ENCODE assay signal across 8 cellular contexts in the genomic region with DNA sequence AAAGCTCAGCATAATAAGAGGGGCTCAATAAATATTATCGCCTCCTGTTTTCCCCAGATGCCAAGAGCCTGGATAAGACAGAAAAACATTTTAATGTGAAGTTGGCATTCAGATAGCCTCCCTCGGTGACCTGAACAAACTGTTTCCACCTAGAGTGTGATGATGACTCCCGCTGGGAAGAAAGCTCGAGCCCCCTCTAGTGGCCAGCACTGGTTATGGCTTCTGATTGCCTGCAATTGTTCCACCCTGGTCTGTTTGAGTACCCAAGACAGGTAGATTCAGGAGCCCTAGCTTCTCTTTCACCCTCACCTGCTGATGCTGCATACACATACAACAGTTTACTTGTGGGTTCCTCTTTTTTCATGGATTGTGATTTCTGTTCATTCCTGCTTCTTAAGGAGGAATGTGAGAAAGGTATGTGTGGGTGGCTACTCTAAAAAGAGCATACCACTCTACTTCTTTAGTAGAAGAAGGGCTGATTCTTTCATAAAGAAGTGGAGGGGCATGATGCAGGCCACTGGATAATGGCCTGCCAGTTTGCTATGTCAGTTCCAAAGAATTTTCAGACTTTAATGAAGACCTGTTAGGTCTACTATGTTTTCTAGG. TPM values are rescaled to one million over a fixed set of nuclear protein-coding genes. Genes with fewer than 3 reads are reported as not detected.
DNase-seq lines count a peak whose midpoint lies in the region; ATAC-seq and TF ChIP-seq lines count a peak whose summit lies in the region.

No MANE protein-coding gene starts in this region.

- TF ChIP-seq CTCF in OCI-LY3 (IDR thresholded peaks at IDR 0.05; ENCODE audit: low read depth, low read length) (peak; percentile 95), natural killer cell (IDR thresholded peaks at IDR 0.05) (peak; percentile 95)

- peaks cover 22% of the 10 kb centered on the region for H3K36me3 Mint-ChIP-seq in natural killer cell
- peaks cover 42 to 46% of the 10 kb centered on the region in 2 donors for H3K36me3 Mint-ChIP-seq in stimulated activated naive B cell treated with anti-CD40 and anti-IgM and Interleukin-4, amounts not matched to agents 10 μg/mL and 1 μg/mL and 100 μg/mL, for 72 hours

- ATAC-seq in HG03565 (IDR thresholded peaks at IDR 0.05; ENCODE audit: unreplicated experiment) (peak; percentile 49), esophagus mucosa (peak; percentile 88), natural killer cell (peak; percentile 91 to 98 (median 96))
- ATAC-seq in stimulated activated naive B cell treated with anti-CD40 and anti-IgM and Interleukin-4, amounts not matched to agents 10 μg/mL and 1 μg/mL and 100 μg/mL, for 72 hours (replicated peaks): peak; percentile 94 to 95

- H3K4me1 ChIP-seq in OCI-LY3 (ENCODE audit: low read length): peaks cover 2% of the 10 kb centered on the region

- H3K4me1 Mint-ChIP-seq in natural killer cell: peaks cover 6 to 7% of the 10 kb centered on the region in 2 donors
- peaks cover 0 to 4% of the 10 kb centered on the region in 2 donors for H3K4me1 Mint-ChIP-seq in stimulated activated naive B cell treated with anti-CD40 and anti-IgM and Interleukin-4, amounts not matched to agents 10 μg/mL and 1 μg/mL and 100 μg/mL, for 72 hours

- H3K9me3 ChIP-seq in OCI-LY3 (ENCODE audit: insufficient read depth, low read length): no peaks in the 10 kb centered on the region

- peak; percentile 73 for DNase-seq in NCI-H510A treated with DMSO at 0.1 percent for 48 hours (lab: John Stamatoyannopoulos, UW)
- no peak for DNase-seq in NCI-H510A (lab: John Stamatoyannopoulos, UW)
- peak; percentile 93 for DNase-seq in activated CD8-positive, alpha-beta memory T cell treated with anti-CD3 and anti-CD28 coated beads, Interleukin-2, amount 50 U/mL, for 48 hours
- DNase-seq in natural killer cell: peak; percentile 72
- peak; percentile 60 for DNase-seq in stimulated activated naive B cell treated with anti-CD40 and anti-IgM and Interleukin-4, amounts not matched to agents 10 μg/mL and 1 μg/mL and 100 μg/mL, for 72 hours

- intact Hi-C loops in natural killer cell (cut with micrococcal nuclease): loop anchor here (1.0 kb wide), 2 partner anchors 77 to 522 kb away; no protein-coding TSS in a partner anchor

- H2AFZ ChIP-seq in OCI-LY3 (ENCODE audit: low read depth, low read length): no peak overlapping the region

- peaks cover 19% of the 10 kb centered on the region for H3K79me2 ChIP-seq in OCI-LY3 (ENCODE audit: low read length)

- H3K27ac Mint-ChIP-seq in natural killer cell: peak overlapping the region in 1 of 2 donors; percentile 72
- H3K27ac Mint-ChIP-seq in stimulated activated naive B cell treated with anti-CD40 and anti-IgM and Interleukin-4, amounts not matched to agents 10 μg/mL and 1 μg/mL and 100 μg/mL, for 72 hours: no peak overlapping the region

- no peak overlapping the region for H3K4me3 ChIP-seq in OCI-LY3 (ENCODE audit: low read length)

- H3K27me3 ChIP-seq in OCI-LY3 (ENCODE audit: low read depth, low read length): no peaks in the 10 kb centered on the region

- H3K9ac ChIP-seq in OCI-LY3 (ENCODE audit: low read length): no peak overlapping the region

- no peaks in the 10 kb centered on the region for H3K27me3 Mint-ChIP-seq in natural killer cell (ENCODE audit: low read depth in 2 of 2)
- no peaks in the 10 kb centered on the region for H3K27me3 Mint-ChIP-seq in stimulated activated naive B cell treated with anti-CD40 and anti-IgM and Interleukin-4, amounts not matched to agents 10 μg/mL and 1 μg/mL and 100 μg/mL, for 72 hours

- H3K4me2 ChIP-seq in OCI-LY3 (ENCODE audit: low read length): no peak overlapping the region

- H4K20me1 ChIP-seq in OCI-LY3 (ENCODE audit: insufficient read depth, low read length): 0 out of 2 replicates have a peak, but pooled peaks cover 5% of the 10 kb centered on the region

- H3K27ac ChIP-seq in OCI-LY3 (ENCODE audit: low read length): peak overlapping the region; percentile 7; the same call in 1 of the 2 replicates

- no peak overlapping the region for H3K4me3 Mint-ChIP-seq in natural killer cell
- H3K4me3 Mint-ChIP-seq in stimulated activated naive B cell treated with anti-CD40 and anti-IgM and Interleukin-4, amounts not matched to agents 10 μg/mL and 1 μg/mL and 100 μg/mL, for 72 hours: no peak overlapping the region

- peaks cover 77% of the 10 kb centered on the region for H3K36me3 ChIP-seq in OCI-LY3 (replicated peaks; ENCODE audit: low read depth, low read length)

- no peaks in the 10 kb centered on the region for H3K9me3 Mint-ChIP-seq in natural killer cell
- H3K9me3 Mint-ChIP-seq in stimulated activated naive B cell treated with anti-CD40 and anti-IgM and Interleukin-4, amounts not matched to agents 10 μg/mL and 1 μg/mL and 100 μg/mL, for 72 hours: peaks cover 0 to 2% of the 10 kb centered on the region in 2 donors

RNA-seq across cellular contexts. Expression of a gene that starts 6.4 kb away (rescaled TPM):
- total RNA-seq in esophagus mucosa (44.7 TPM), natural killer cell (10 to 100 TPM; 10.5 to 11.1 (median 10.9) TPM)

RNA-seq across cellular contexts. Expression of a gene that starts 6.8 kb away (rescaled TPM):
- total RNA-seq in esophagus mucosa: 30.9 TPM
- total RNA-seq in natural killer cell: 10 to 100 TPM; 27.1 to 34.3 (median 32.5) TPM
